Comparison of ENCODE assay signal across 8 cellular contexts in the genomic region with DNA sequence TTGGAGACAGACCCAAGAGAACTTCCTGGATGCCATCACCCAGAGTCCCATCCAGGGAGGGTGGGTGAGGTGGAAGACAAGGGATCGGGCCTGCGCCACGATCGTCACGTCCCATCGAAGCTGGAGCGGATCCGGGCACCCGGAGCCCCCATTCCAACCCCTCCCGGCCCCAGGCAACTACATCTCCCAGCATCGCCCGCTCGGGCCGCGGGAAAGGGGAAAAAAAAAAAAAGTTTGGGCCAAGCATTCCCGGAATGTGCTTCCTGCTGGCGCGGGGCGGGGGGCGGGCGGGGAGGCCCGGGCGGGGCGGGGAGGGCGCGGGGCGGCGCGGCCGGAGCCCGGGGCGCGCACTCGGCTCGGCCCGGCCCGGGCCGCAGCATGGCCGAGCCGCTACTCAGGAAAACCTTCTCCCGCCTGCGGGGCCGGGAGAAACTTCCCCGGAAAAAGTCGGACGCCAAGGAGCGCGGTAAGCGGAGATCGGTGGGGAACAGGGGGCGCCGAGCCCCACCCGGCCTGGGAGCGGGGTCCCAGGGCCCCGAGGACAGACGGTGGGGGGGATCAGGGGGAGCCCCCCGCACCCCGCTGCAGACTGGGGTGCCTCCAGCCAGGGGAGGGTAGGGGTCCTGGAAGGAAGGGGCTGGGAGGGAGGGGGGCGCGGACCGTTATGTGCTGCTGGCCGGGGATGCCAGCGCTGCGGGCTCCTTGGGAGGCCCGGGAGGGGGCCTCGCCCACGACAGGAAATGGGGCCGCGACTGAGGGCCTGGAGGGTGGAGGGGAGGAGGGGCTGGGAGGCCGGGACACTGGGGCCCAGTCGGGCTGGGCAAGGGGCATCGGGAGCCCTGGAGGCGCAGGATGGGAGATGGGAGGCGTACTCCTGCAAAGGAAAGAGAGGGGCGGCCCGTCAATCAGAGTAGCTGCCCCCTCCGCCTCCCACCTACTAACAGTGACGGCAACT.
DNase-seq lines count a peak whose midpoint lies in the region; ATAC-seq lines count a peak whose summit lies in the region.

A gene with protein sequence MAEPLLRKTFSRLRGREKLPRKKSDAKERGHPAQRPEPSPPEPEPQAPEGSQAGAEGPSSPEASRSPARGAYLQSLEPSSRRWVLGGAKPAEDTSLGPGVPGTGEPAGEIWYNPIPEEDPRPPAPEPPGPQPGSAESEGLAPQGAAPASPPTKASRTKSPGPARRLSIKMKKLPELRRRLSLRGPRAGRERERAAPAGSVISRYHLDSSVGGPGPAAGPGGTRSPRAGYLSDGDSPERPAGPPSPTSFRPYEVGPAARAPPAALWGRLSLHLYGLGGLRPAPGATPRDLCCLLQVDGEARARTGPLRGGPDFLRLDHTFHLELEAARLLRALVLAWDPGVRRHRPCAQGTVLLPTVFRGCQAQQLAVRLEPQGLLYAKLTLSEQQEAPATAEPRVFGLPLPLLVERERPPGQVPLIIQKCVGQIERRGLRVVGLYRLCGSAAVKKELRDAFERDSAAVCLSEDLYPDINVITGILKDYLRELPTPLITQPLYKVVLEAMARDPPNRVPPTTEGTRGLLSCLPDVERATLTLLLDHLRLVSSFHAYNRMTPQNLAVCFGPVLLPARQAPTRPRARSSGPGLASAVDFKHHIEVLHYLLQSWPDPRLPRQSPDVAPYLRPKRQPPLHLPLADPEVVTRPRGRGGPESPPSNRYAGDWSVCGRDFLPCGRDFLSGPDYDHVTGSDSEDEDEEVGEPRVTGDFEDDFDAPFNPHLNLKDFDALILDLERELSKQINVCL (plus strand): TSS at position 346 of the 955 bp plus-strand sequence. CDS start 33 bp downstream, at position 379.

- H3K36me3 ChIP-seq in neuron (ENCODE audit: insufficient read depth, low read length): peaks cover 23% of the 10 kb centered on the region

- peak; percentile 57 for DNase-seq in HCEC 1CT
- DNase-seq in activated T-cell treated with anti-CD3 and anti-CD28 coated beads, Interleukin-2, amount 50 U/mL, for 48 hours: peak; percentile 55 to 68
- peak; percentile 65 for DNase-seq in foreskin melanocyte
- no peak for DNase-seq in CD1c-positive myeloid dendritic cell (ENCODE audit: extremely low spot score)

- H3K4me1 ChIP-seq in neuron (ENCODE audit: insufficient read depth, low read length): peaks cover 8% of the 10 kb centered on the region

- ATAC-seq in GM18867 (IDR thresholded peaks at IDR 0.05; ENCODE audit: unreplicated experiment) (no peak), GM21619 (IDR thresholded peaks at IDR 0.05; ENCODE audit: unreplicated experiment) (no peak), HG03095 (IDR thresholded peaks at IDR 0.05; ENCODE audit: unreplicated experiment) (no peak)

- H2AFZ ChIP-seq in neuron (ENCODE audit: low read depth, low read length): peak within 1 kb of the TSS; percentile 83

- H3K27me3 ChIP-seq in neuron (ENCODE audit: insufficient read depth, low read length): no peaks in the 10 kb centered on the region

- peaks cover 8% of the 10 kb centered on the region for H3K9me3 ChIP-seq in neuron (ENCODE audit: low read length)

- H3K4me3 ChIP-seq in neuron (ENCODE audit: low read length): peak within 1 kb of the TSS; percentile 94
